Comparison of ENCODE assay signal across 8 cellular contexts in the genomic region with DNA sequence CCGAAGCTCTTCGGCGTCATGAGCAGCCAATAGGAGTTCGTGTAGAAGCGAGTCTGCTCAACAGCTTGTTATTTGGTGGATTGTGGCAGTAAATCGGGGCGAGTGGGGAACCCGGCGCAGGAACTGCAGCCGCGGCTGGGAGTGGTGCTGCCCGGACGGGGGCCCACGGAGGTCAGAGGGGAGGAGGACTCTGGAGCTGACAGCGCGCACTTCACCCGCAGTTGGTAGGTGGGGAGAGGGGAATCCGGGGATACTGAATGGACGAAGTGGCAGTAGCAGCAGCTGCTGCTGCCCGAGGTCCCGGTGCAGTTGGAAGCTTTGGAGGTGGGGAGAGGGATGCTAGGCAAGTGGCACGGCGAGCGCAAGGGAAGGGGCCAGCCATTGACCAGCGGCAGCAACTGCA. TPM values are rescaled to one million over a fixed set of nuclear protein-coding genes. Genes with fewer than 3 reads are reported as not detected.
A peak's percentile ranks its signal among the peaks of the same experiment; 100 is the strongest.
DNase-seq lines count a peak whose midpoint lies in the region; TF ChIP-seq lines count a peak whose summit lies in the region.

A gene with protein sequence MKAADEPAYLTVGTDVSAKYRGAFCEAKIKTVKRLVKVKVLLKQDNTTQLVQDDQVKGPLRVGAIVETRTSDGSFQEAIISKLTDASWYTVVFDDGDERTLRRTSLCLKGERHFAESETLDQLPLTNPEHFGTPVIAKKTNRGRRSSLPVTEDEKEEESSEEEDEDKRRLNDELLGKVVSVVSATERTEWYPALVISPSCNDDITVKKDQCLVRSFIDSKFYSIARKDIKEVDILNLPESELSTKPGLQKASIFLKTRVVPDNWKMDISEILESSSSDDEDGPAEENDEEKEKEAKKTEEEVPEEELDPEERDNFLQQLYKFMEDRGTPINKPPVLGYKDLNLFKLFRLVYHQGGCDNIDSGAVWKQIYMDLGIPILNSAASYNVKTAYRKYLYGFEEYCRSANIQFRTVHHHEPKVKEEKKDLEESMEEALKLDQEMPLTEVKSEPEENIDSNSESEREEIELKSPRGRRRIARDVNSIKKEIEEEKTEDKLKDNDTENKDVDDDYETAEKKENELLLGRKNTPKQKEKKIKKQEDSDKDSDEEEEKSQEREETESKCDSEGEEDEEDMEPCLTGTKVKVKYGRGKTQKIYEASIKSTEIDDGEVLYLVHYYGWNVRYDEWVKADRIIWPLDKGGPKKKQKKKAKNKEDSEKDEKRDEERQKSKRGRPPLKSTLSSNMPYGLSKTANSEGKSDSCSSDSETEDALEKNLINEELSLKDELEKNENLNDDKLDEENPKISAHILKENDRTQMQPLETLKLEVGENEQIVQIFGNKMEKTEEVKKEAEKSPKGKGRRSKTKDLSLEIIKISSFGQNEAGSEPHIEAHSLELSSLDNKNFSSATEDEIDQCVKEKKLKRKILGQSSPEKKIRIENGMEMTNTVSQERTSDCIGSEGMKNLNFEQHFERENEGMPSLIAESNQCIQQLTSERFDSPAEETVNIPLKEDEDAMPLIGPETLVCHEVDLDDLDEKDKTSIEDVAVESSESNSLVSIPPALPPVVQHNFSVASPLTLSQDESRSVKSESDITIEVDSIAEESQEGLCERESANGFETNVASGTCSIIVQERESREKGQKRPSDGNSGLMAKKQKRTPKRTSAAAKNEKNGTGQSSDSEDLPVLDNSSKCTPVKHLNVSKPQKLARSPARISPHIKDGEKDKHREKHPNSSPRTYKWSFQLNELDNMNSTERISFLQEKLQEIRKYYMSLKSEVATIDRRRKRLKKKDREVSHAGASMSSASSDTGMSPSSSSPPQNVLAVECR (plus strand): TSS at position 79 of the 403 bp plus-strand sequence. CDS start 1,300 bp downstream, outside the sequence.

- in situ Hi-C loops in KBM-7 (cut with MboI; ENCODE audit: low pct_unique_long_range_greater_than_20kb, low sequenced_read_pairs), result no loop called here

- H3K9me3 ChIP-seq in WERI-Rb-1 (ENCODE audit: severe bottlenecking) (no peaks in the 10 kb centered on the region), mononuclear cell (ENCODE audit: low read depth, low read length) (no peaks in the 10 kb centered on the region)

- H3K4me3 ChIP-seq in WERI-Rb-1 (ENCODE audit: low read depth, low read length), result peak within 1 kb of the TSS; percentile 98
- peak within 1 kb of the TSS; percentile 87 for H3K4me3 ChIP-seq in coronary artery
- peak within 1 kb of the TSS; percentile 100 for H3K4me3 ChIP-seq in mononuclear cell (ENCODE audit: low read length)

- H3K36me3 ChIP-seq in WERI-Rb-1, result peaks cover 37% of the 10 kb centered on the region

- H3K4me1 ChIP-seq in mononuclear cell (ENCODE audit: insufficient read depth, low read length), result peaks cover 37% of the 10 kb centered on the region

- DNase-seq in WERI-Rb-1 (peak; percentile 92), coronary artery (ENCODE audit: low spot score) (peak; percentile 96), DMS114 treated with DMSO at 0.1 percent for 48 hours (lab: John Stamatoyannopoulos, UW; ENCODE audit: unreplicated experiment) (no peak), KBM-7 (no peak), GM10266 (ENCODE audit: extremely low spot score) (no peak)
- DNase-seq in stimulated activated CD8-positive, alpha-beta memory T cell treated with anti-CD3 and anti-CD28 coated beads, Interleukin-4, amount 100 ng/mL, for 48 hours, result peak; percentile 80

- H3K27me3 ChIP-seq in WERI-Rb-1 (ENCODE audit: insufficient read depth, low read depth, severe bottlenecking) (no peaks in the 10 kb centered on the region), mononuclear cell (ENCODE audit: insufficient read depth, low read length) (no peaks in the 10 kb centered on the region)

- peak within 1 kb of the TSS; percentile 99 for H3K27ac ChIP-seq in WERI-Rb-1
- H3K27ac ChIP-seq in coronary artery, result peak within 1 kb of the TSS; percentile 95 to 97

- TF ChIP-seq CTCF in WERI-Rb-1 (IDR thresholded peaks at IDR 0.05; ENCODE audit: low read depth, low read length), result no peak
- no peak for TF ChIP-seq CTCF in coronary artery (IDR thresholded peaks at IDR 0.05)
- TF ChIP-seq CTCF in GM10266 (IDR thresholded peaks at IDR 0.05; ENCODE audit: control insufficient read depth, insufficient read depth, low read depth, missing control alignments), result no peak

- TF ChIP-seq POLR2A in GM18526 (IDR thresholded peaks at IDR 0.05; ENCODE audit: extremely low read depth, insufficient read length), result peak; percentile 55

RNA-seq across cellular contexts. Expression of the gene that starts here (rescaled TPM):
- total RNA-seq in mononuclear cell, result 58.0 TPM

Comparison
In these comparisons a context has a peak if more than half of its experiments do, and no peak if none do; other contexts are left out.
1. DNase-seq: peak in WERI-Rb-1 (single experiment), coronary artery (single experiment) and stimulated activated CD8-positive, alpha-beta memory T cell treated with anti-CD3 and anti-CD28 coated beads, Interleukin-4, amount 100 ng/mL, for 48 hours (single experiment); none in DMS114 treated with DMSO at 0.1 percent for 48 hours (single experiment), KBM-7 (single experiment) and GM10266 (single experiment).
2. Peak in every context shown above with its lines, with median percentiles within 50 percentile points of each other: H3K4me3 ChIP-seq.